8 cellular contexts compared by ENCODE assay signal in the genomic region with DNA sequence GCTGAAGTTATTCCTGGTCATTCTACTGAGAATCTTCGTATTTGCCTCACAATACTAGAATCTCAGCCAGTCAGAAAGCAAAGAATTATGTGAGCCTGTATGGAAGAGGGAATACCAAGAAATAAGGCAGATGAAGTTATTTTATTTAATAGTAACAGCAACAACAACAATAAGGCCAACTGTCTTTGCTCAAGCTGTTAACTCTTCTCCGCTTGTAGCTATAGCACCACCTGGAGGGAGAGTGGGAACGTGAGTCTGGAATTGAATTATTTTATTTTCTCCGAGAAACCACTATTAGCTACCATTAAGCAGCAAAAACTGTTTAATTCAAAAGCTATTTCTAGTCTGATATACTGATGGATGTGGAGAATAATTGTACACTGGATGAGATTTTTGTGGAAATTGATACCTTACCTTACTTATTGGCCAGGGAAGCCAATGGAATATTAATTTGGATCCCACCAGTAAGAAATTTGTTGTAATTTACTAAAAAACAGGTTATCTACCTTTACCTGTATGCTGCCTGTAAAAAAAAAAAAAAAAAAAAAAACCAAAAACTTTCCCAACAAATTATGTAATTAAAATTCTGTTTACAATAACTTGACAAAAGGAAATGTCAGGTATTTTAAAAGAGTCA. TPM values are rescaled to one million over a fixed set of nuclear protein-coding genes. Genes with fewer than 3 reads are reported as not detected.
DNase-seq lines count a peak whose midpoint lies in the region; ATAC-seq and TF ChIP-seq lines count a peak whose summit lies in the region.

No MANE protein-coding gene starts in this region.

- no peaks in the 10 kb centered on the region for H3K79me2 ChIP-seq in OCI-LY3 (ENCODE audit: low read length)

- H3K27ac ChIP-seq in OCI-LY3 (ENCODE audit: low read length) (no peak overlapping the region), coronary artery (no peak overlapping the region), left lung (no peak overlapping the region), uterus (peak overlapping the region in 1 of 2 donors; percentile 41)

- TF ChIP-seq CTCF in OCI-LY3 (IDR thresholded peaks at IDR 0.05; ENCODE audit: low read depth, low read length) (peak; percentile 85), coronary artery (IDR thresholded peaks at IDR 0.05) (peak; percentile 54), left lung (IDR thresholded peaks at IDR 0.05) (peak; percentile 28 to 68), uterus (IDR thresholded peaks at IDR 0.05) (peak; percentile 74 to 84 (median 80))

- peak; percentile 57 for DNase-seq in D341Med (ENCODE audit: low spot score)
- peak; percentile 37 for DNase-seq in HEK293T (ENCODE audit: extremely low spot score)
- no peak for DNase-seq in coronary artery (ENCODE audit: low spot score)
- DNase-seq in left lung = no peak
- DNase-seq in uterus = peak; percentile 33 to 51

- intact Hi-C loops in left lung (cut with DNase I) (loop anchor here in 1 of 2 donors (10.0 kb wide), 1 partner anchor 290 kb away; no protein-coding TSS in a partner anchor), uterus (cut with DNase I; ENCODE audit: low total_unique reads) (loop anchor here (5.0 kb wide), 1 partner anchor 293 kb away; no protein-coding TSS in a partner anchor)

- H2AFZ ChIP-seq in OCI-LY3 (ENCODE audit: low read depth, low read length) = no peak overlapping the region

- peaks cover 29% of the 10 kb centered on the region for H3K36me3 ChIP-seq in OCI-LY3 (replicated peaks; ENCODE audit: low read depth, low read length)
- peaks cover 0 to 38% of the 10 kb centered on the region in 2 donors for H3K36me3 ChIP-seq in left lung
- no peaks in the 10 kb centered on the region for H3K36me3 ChIP-seq in uterus

- no peak overlapping the region for H3K9ac ChIP-seq in OCI-LY3 (ENCODE audit: low read length)

- no peak overlapping the region for H3K4me2 ChIP-seq in OCI-LY3 (ENCODE audit: low read length)

- CTCF ChIA-PET in HEK293T (lab: Yijun Ruan, JAX) = interaction anchor here (0.7 to 2.3 kb wide), 9 partner anchors 9 to 314 kb away, joined by 3 to 11 read pairs (median 5); a partner anchor contains a TSS

- no peak for TF ChIP-seq POLR2A in uterus (IDR thresholded peaks at IDR 0.05)

- H3K9me3 ChIP-seq in OCI-LY3 (ENCODE audit: insufficient read depth, low read length) (no peaks in the 10 kb centered on the region), left lung (no peaks in the 10 kb centered on the region), uterus (no peaks in the 10 kb centered on the region)

- H3K27me3 ChIP-seq in OCI-LY3 (ENCODE audit: low read depth, low read length) (no peaks in the 10 kb centered on the region), left lung (no peaks in the 10 kb centered on the region), uterus (no peaks in the 10 kb centered on the region)

- peak; percentile 81 for ATAC-seq in left lung
- ATAC-seq in HG03460 (IDR thresholded peaks at IDR 0.05; ENCODE audit: unreplicated experiment) = no peak
- ATAC-seq in HG02571 (IDR thresholded peaks at IDR 0.05; ENCODE audit: unreplicated experiment) = no peak

- no peak overlapping the region for H3K4me3 ChIP-seq in OCI-LY3 (ENCODE audit: low read length)
- no peak overlapping the region for H3K4me3 ChIP-seq in coronary artery
- no peak overlapping the region for H3K4me3 ChIP-seq in left lung
- no peak overlapping the region for H3K4me3 ChIP-seq in uterus

- peaks cover 4% of the 10 kb centered on the region; the same call in 1 of the 2 replicates for H4K20me1 ChIP-seq in OCI-LY3 (ENCODE audit: insufficient read depth, low read length)

- H3K4me1 ChIP-seq in OCI-LY3 (ENCODE audit: low read length) (no peaks in the 10 kb centered on the region), left lung (peaks cover 0 to 8% of the 10 kb centered on the region in 2 donors), uterus (no peaks in the 10 kb centered on the region)

- POLR2A ChIA-PET in HEK293T (lab: Yijun Ruan, JAX) = interaction anchor here (1.1 kb wide), 1 partner anchor 100 kb away, joined by 7 read pairs; a partner anchor contains a TSS

TF ChIP-seq in HEK293T, 16 proteins besides CTCF, POLR2A, EP300 and RAD21:
- no peak for TF ChIP-seq ARNT (IDR thresholded peaks at IDR 0.05)
- TF ChIP-seq, protein P1, sequence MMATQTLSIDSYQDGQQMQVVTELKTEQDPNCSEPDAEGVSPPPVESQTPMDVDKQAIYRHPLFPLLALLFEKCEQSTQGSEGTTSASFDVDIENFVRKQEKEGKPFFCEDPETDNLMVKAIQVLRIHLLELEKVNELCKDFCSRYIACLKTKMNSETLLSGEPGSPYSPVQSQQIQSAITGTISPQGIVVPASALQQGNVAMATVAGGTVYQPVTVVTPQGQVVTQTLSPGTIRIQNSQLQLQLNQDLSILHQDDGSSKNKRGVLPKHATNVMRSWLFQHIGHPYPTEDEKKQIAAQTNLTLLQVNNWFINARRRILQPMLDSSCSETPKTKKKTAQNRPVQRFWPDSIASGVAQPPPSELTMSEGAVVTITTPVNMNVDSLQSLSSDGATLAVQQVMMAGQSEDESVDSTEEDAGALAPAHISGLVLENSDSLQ (IDR thresholded peaks at IDR 0.05) = no peak
- TF ChIP-seq SUZ12 (IDR thresholded peaks at IDR 0.05) = no peak
- no peak for TF ChIP-seq FOXM1 (IDR thresholded peaks at IDR 0.05; ENCODE audit: borderline replicate concordance)
- no peak for TF ChIP-seq ZNF384 (IDR thresholded peaks at IDR 0.05)
- no peak for TF ChIP-seq FOXA1 (IDR thresholded peaks at IDR 0.05)
- no peak for TF ChIP-seq BHLHE40 (IDR thresholded peaks at IDR 0.05; ENCODE audit: borderline replicate concordance)
- TF ChIP-seq FOXK2 (IDR thresholded peaks at IDR 0.05) = no peak

RNA-seq across cellular contexts. Expression of a gene that starts 50.1 kb away (rescaled TPM):
- total RNA-seq in left lung = 10 to 100 TPM in 1 of 2 donors, 1 to 10 TPM in 1; 3.0 to 10.8 TPM
- 10 to 100 TPM in 1 of 4 donors, 1 to 10 TPM in 2, under 1 TPM in 1; 0.88 to 13.8 (median 8.3) TPM for total RNA-seq in uterus

Comparison
In these comparisons a context has a peak if more than half of its experiments do, and no peak if none do; other contexts are left out.
1. DNase-seq: peak in D341Med (single experiment), HEK293T (single experiment) and uterus (2 of 2); none in coronary artery (single experiment) and left lung (0 of 2).
2. Peak in every context shown above with its lines, with median percentiles within 50 percentile points of each other: CTCF ChIP-seq.